ENCODE assay signal across 1 cellular context in genomic region chr1:154324241-154324640, GRCh38.
A peak's percentile ranks its signal among the peaks of the same experiment; 100 is the strongest.
TF ChIP-seq lines count a peak whose summit lies in the region.

No MANE protein-coding gene starts in this region.

TF ChIP-seq in K562, 482 proteins besides CTCF, POLR2A, EP300 and RAD21:
- 0 out of 2 replicates have a peak, but pooled peaks have one; percentile 14 for TF ChIP-seq TFAP4 (CRISPR knock-in tag; IDR thresholded peaks at IDR 0.05; ENCODE audit: borderline replicate concordance)
- TF ChIP-seq CBX1 (IDR thresholded peaks at IDR 0.05; ENCODE audit: low read depth): no peak
